8 cellular contexts compared by ENCODE assay signal in genomic region chr4:57426779-57427395, GRCh38.
DNase-seq lines count a peak whose midpoint lies in the region; ATAC-seq, FAIRE-seq and TF ChIP-seq lines count a peak whose summit lies in the region.

No MANE protein-coding gene starts in this region.

- no peak overlapping the region for H3K27ac Mint-ChIP-seq in naive thymus-derived CD8-positive, alpha-beta T cell

- H3K9me3 ChIP-seq in OCI-LY3 (ENCODE audit: insufficient read depth, low read length) = no peaks in the 10 kb centered on the region

- peak; percentile 70 for ATAC-seq in GM19468 (IDR thresholded peaks at IDR 0.05; ENCODE audit: extremely low read depth, unreplicated experiment)
- ATAC-seq in naive thymus-derived CD8-positive, alpha-beta T cell = no peak

- H3K4me1 ChIP-seq in OCI-LY3 (ENCODE audit: low read length) = 0 out of 2 replicates have a peak, but pooled peaks cover 6% of the 10 kb centered on the region

- H3K79me2 ChIP-seq in OCI-LY3 (ENCODE audit: low read length) = no peaks in the 10 kb centered on the region

- H3K27ac ChIP-seq in OCI-LY3 (ENCODE audit: low read length) = no peak overlapping the region

- no peaks in the 10 kb centered on the region for H3K4me1 Mint-ChIP-seq in naive thymus-derived CD8-positive, alpha-beta T cell

- no peak overlapping the region for H3K9ac ChIP-seq in OCI-LY3 (ENCODE audit: low read length)

- peak; percentile 90 for FAIRE-seq in islet of Langerhans (lab: Jason Lieb, UNC)

- H3K27me3 Mint-ChIP-seq in naive thymus-derived CD8-positive, alpha-beta T cell = peaks cover 6 to 19% (median 6%) of the 10 kb centered on the region in 5 donors

- POLR2A ChIA-PET in naive thymus-derived CD8-positive, alpha-beta T cell (lab: Charles Lee) = no interaction called here

- peak overlapping the region; percentile 49; the same call in 1 of the 2 replicates for H2AFZ ChIP-seq in OCI-LY3 (ENCODE audit: low read depth, low read length)

- H3K27me3 ChIP-seq in OCI-LY3 (ENCODE audit: low read depth, low read length) = peaks cover 7% of the 10 kb centered on the region; the same call in 1 of the 2 replicates

- peak; percentile 74 for DNase-seq in ELR (ENCODE audit: low read depth)
- peak; percentile 84 for DNase-seq in HT-29 (ENCODE audit: low spot score)
- DNase-seq in brain pericyte (ENCODE audit: low read depth, low spot score) = peak; percentile 13
- peak; percentile 20 to 23 for DNase-seq in stimulated activated CD4-positive, alpha-beta T cell treated with anti-CD3 and anti-CD28 coated beads, Interleukin-4, amount 100 ng/mL, for 48 hours (ENCODE audit: low read depth in 2 of 2)
- no peak for DNase-seq in naive thymus-derived CD8-positive, alpha-beta T cell

- peak; percentile 85 for TF ChIP-seq CTCF in OCI-LY3 (IDR thresholded peaks at IDR 0.05; ENCODE audit: low read depth, low read length)

- H3K4me3 Mint-ChIP-seq in naive thymus-derived CD8-positive, alpha-beta T cell = no peak overlapping the region

- H3K4me3 ChIP-seq in OCI-LY3 (ENCODE audit: low read length) = no peak overlapping the region

- no peaks in the 10 kb centered on the region for H3K36me3 ChIP-seq in OCI-LY3 (replicated peaks; ENCODE audit: low read depth, low read length)

- no peaks in the 10 kb centered on the region for H4K20me1 ChIP-seq in OCI-LY3 (ENCODE audit: insufficient read depth, low read length)

- H3K4me2 ChIP-seq in OCI-LY3 (ENCODE audit: low read length) = peak overlapping the region; percentile 37

- H3K9me3 Mint-ChIP-seq in naive thymus-derived CD8-positive, alpha-beta T cell = peaks cover 0 to 9% (median 0%) of the 10 kb centered on the region in 9 donors

- H3K36me3 Mint-ChIP-seq in naive thymus-derived CD8-positive, alpha-beta T cell = no peaks in the 10 kb centered on the region

Comparison
In these comparisons a context has a peak if more than half of its experiments do, and no peak if none do; other contexts are left out.
1. DNase-seq: peak in ELR (single experiment), HT-29 (single experiment), brain pericyte (single experiment) and stimulated activated CD4-positive, alpha-beta T cell treated with anti-CD3 and anti-CD28 coated beads, Interleukin-4, amount 100 ng/mL, for 48 hours (2 of 2); none in naive thymus-derived CD8-positive, alpha-beta T cell (0 of 10).